ENCODE assay signal across 10 cellular contexts in genomic region chr17:40346768-40347154, GRCh38. TPM values are rescaled to one million over a fixed set of nuclear protein-coding genes. Genes with fewer than 3 reads are reported as not detected.
DNase-seq lines count a peak whose midpoint lies in the region; ATAC-seq and TF ChIP-seq lines count a peak whose summit lies in the region.
"Had no signal": no experiment of that assay in that cellular context is flagged by ENCODE, and none has a peak within 500 bp of the region (broad histone marks: within the 10 kb centered on the region; RNA-seq: fewer than 3 reads in every experiment).

No MANE protein-coding gene starts in this region.

- intact Hi-C loops in left ventricle myocardium inferior (cut with micrococcal nuclease): no loop called here
- intact Hi-C loops in left ventricle myocardium superior (cut with micrococcal nuclease): no loop called here
- intact Hi-C loops in lower leg skin (cut with DNase I; ENCODE audit: low total_unique reads): loop anchor here (10.0 kb wide), 1 partner anchor 232 kb away; no protein-coding TSS in a partner anchor

- peak overlapping the region; percentile 65 for H3K4me3 Mint-ChIP-seq in neural progenitor cell

- no peaks in the 10 kb centered on the region for H3K79me2 ChIP-seq in neural progenitor cell (ENCODE audit: low read depth)

- TF ChIP-seq POLR2A in lower leg skin (IDR thresholded peaks at IDR 0.05): no peak

- no peak overlapping the region for H2AFZ ChIP-seq in neural progenitor cell (replicated peaks)

- H3K36me3 Mint-ChIP-seq in neural progenitor cell: peaks cover 4% of the 10 kb centered on the region

- 37 to 45% methylated on average over 1 of the region's 1 CpG for WGBS in esophagus, 2 donors
- WGBS in lower leg skin, 2 donors: 40 to 44% methylated on average over 1 of the region's 1 CpG

- no peak overlapping the region for H3K27ac Mint-ChIP-seq in neural progenitor cell

- H3K4me3 ChIP-seq in left ventricle myocardium inferior (peak overlapping the region; percentile 78), esophagus (ENCODE audit: low read depth in 1 of 2, low read length in 2 of 2) (no peak overlapping the region), neural progenitor cell (no peak overlapping the region), lower leg skin (ENCODE audit: low read depth, poor library complexity, severe bottlenecking) (no peak overlapping the region)

- H3K9ac ChIP-seq in neural progenitor cell: no peak overlapping the region

- H3K27me3 Mint-ChIP-seq in neural progenitor cell (ENCODE audit: insufficient read depth, low read depth): peaks cover 9% of the 10 kb centered on the region

- H4K20me1 ChIP-seq in neural progenitor cell (ENCODE audit: low read depth): peaks cover 87% of the 10 kb centered on the region

- peaks cover 39% of the 10 kb centered on the region for H3F3A ChIP-seq in neural progenitor cell (ENCODE audit: low read depth)

- H3K9me3 ChIP-seq in left ventricle myocardium inferior (replicated peaks): no peaks in the 10 kb centered on the region
- H3K9me3 ChIP-seq in esophagus (ENCODE audit: control insufficient read depth in 2 of 2, insufficient read depth in 1 of 2, low read depth in 1 of 2, low read length in 1 of 2): no peaks in the 10 kb centered on the region
- H3K9me3 ChIP-seq in neural progenitor cell (ENCODE audit: low read depth): no peaks in the 10 kb centered on the region

- H3K27me3 ChIP-seq in left ventricle myocardium inferior (ENCODE audit: low read depth) (no peaks in the 10 kb centered on the region), esophagus (ENCODE audit: control insufficient read depth in 1 of 2, insufficient read depth in 2 of 2, low read length in 2 of 2) (no peaks in the 10 kb centered on the region), neural progenitor cell (peaks cover 49% of the 10 kb centered on the region)

- no peaks in the 10 kb centered on the region for H3K9me3 Mint-ChIP-seq in neural progenitor cell

- H3K27ac ChIP-seq in left ventricle myocardium inferior (replicated peaks): peak overlapping the region; percentile 97
- H3K27ac ChIP-seq in esophagus (ENCODE audit: low read depth in 2 of 2, low read length in 1 of 2): peak overlapping the region; percentile 80 to 93
- no peak overlapping the region for H3K27ac ChIP-seq in neural progenitor cell

- H3K4me2 ChIP-seq in neural progenitor cell: peak overlapping the region; percentile 98

- H3K4me1 Mint-ChIP-seq in neural progenitor cell: peaks cover 81% of the 10 kb centered on the region

- TF ChIP-seq CTCF in left ventricle myocardium inferior (IDR thresholded peaks at IDR 0.05; ENCODE audit: borderline replicate concordance): no peak
- TF ChIP-seq CTCF in neural progenitor cell (IDR thresholded peaks at IDR 0.05): no peak
- no peak for TF ChIP-seq CTCF in lower leg skin (IDR thresholded peaks at IDR 0.05)

- H3K4me1 ChIP-seq in left ventricle myocardium inferior (peaks cover 95% of the 10 kb centered on the region), esophagus (ENCODE audit: control insufficient read depth in 2 of 2, insufficient read depth in 2 of 2, low read length in 1 of 2) (peaks cover 7 to 48% of the 10 kb centered on the region in 2 donors), neural progenitor cell (peaks cover 81% of the 10 kb centered on the region)

- peaks cover 28% of the 10 kb centered on the region for H3K36me3 ChIP-seq in left ventricle myocardium inferior
- H3K36me3 ChIP-seq in esophagus (ENCODE audit: control insufficient read depth in 2 of 2, insufficient read depth in 2 of 2, low read length in 1 of 2): peaks cover 0 to 6% of the 10 kb centered on the region in 2 donors
- no peaks in the 10 kb centered on the region for H3K36me3 ChIP-seq in neural progenitor cell

- DNase-seq in left ventricle myocardium inferior: no peak
- DNase-seq in left ventricle myocardium superior: no peak
- DNase-seq in neural progenitor cell (ENCODE audit: low spot score): no peak
- DNase-seq in NCI-H510A (lab: John Stamatoyannopoulos, UW): no peak
- no peak for DNase-seq in LoVo (ENCODE audit: low spot score)
- DNase-seq in globus pallidus (ENCODE audit: low spot score): no peak
- DNase-seq in lower leg skin (ENCODE audit: low spot score in 2 of 2): no peak
- DNase-seq: RPMI8226 had no signal

- ATAC-seq in left ventricle myocardium superior: no peak

RNA-seq across cellular contexts. Expression of gene GJD3, which starts 17.8 kb away (rescaled TPM):
- total RNA-seq in left ventricle myocardium inferior: 0.88 TPM
- 1.2 TPM for total RNA-seq in left ventricle myocardium superior
- polyA plus RNA-seq in esophagus: 1 to 10 TPM in 1 of 2 donors, under 1 TPM in 1; 0.68 to 1.0 TPM
- total RNA-seq in neural progenitor cell (ENCODE audit: low replicate concordance): not detected in 2 replicates
- total RNA-seq in lower leg skin: not detected
- total RNA-seq: M059J had no signal

RNA-seq across cellular contexts. Expression of gene RARA, which starts 37.8 kb away (rescaled TPM):
- total RNA-seq in left ventricle myocardium inferior (17.1 TPM), left ventricle myocardium superior (18.6 TPM), neural progenitor cell (ENCODE audit: low replicate concordance) (9.0 and 9.4 TPM in 2 replicates), lower leg skin (10 to 100 TPM; 18.1 to 38.0 (median 25.2) TPM)
- polyA plus RNA-seq in esophagus: 1 to 10 TPM; 5.2 to 6.6 TPM

RNA-seq across cellular contexts. Expression of gene CDC6, which starts 59.1 kb away (rescaled TPM):
- total RNA-seq in left ventricle myocardium inferior: 0.55 TPM
- total RNA-seq in left ventricle myocardium superior: 0.99 TPM
- polyA plus RNA-seq in esophagus: 1 to 10 TPM; 5.1 to 7.5 TPM
- total RNA-seq in neural progenitor cell (ENCODE audit: low replicate concordance): 54.6 and 65.3 TPM in 2 replicates
- total RNA-seq in lower leg skin: 1 to 10 TPM in 2 of 4 donors, under 1 TPM in 2; 0.42 to 1.6 (median 1.0) TPM

Comparison
In these comparisons a context has a peak if more than half of its experiments do, and no peak if none do; other contexts are left out.
1. RNA of gene CDC6, which starts 59.1 kb away (total RNA-seq): 54.6 to 65.3 TPM in neural progenitor cell; 0.42 to 1.6 TPM in lower leg skin, 0.99 TPM in left ventricle myocardium superior (single experiment) and 0.55 TPM in left ventricle myocardium inferior (single experiment); every median in the first group is over 10 times any median in the second.